10 cellular contexts compared by ENCODE assay signal in genomic region chr2:58042486-58042970, GRCh38. TPM values are rescaled to one million over a fixed set of nuclear protein-coding genes. Genes with fewer than 3 reads are reported as not detected.
A peak's percentile ranks its signal among the peaks of the same experiment; 100 is the strongest.
DNase-seq lines count a peak whose midpoint lies in the region; ATAC-seq and TF ChIP-seq lines count a peak whose summit lies in the region.
"Had no signal": no experiment of that assay in that cellular context is flagged by ENCODE, and none has a peak within 500 bp of the region (broad histone marks: within the 10 kb centered on the region; RNA-seq: fewer than 3 reads in every experiment).

No MANE protein-coding gene starts in this region.

- H3K4me3 ChIP-seq in SK-N-MC = peak overlapping the region; percentile 32; the same call in 1 of the 2 replicates
- H3K4me3 ChIP-seq: lung, thoracic aorta had no signal

- H3K27ac Mint-ChIP-seq in glutamatergic neuron (ENCODE audit: unreplicated experiment) = no peak overlapping the region

- H3K27me3 Mint-ChIP-seq in glutamatergic neuron (ENCODE audit: unreplicated experiment) = peaks cover 2% of the 10 kb centered on the region

- no peak overlapping the region for H3K9ac ChIP-seq in SK-N-MC (ENCODE audit: insufficient read length)

- H3K36me3 Mint-ChIP-seq in glutamatergic neuron (ENCODE audit: unreplicated experiment) = no peaks in the 10 kb centered on the region

- TF ChIP-seq CTCF in glutamatergic neuron (IDR thresholded peaks at IDR 0.05; ENCODE audit: partially characterized antibody, unreplicated experiment) = no peak

- 0 out of 2 replicates have a peak overlapping the region, but pooled peaks have one; percentile 29 for H3K27ac ChIP-seq in SK-N-MC
- H3K27ac ChIP-seq: thoracic aorta had no signal

- H3K9me3 Mint-ChIP-seq in glutamatergic neuron (ENCODE audit: unreplicated experiment) = no peaks in the 10 kb centered on the region

- no peaks in the 10 kb centered on the region for H3K9me3 ChIP-seq in SK-N-MC (ENCODE audit: low read depth, low read length)
- H3K9me3 ChIP-seq: thoracic aorta had no signal

- H3K36me3 ChIP-seq in SK-N-MC (ENCODE audit: insufficient read depth, low read length) = no peaks in the 10 kb centered on the region
- H3K36me3 ChIP-seq: thoracic aorta had no signal

- in situ Hi-C loops in G401 (cut with HindIII; ENCODE audit: low sequenced_read_pairs) = no loop called here

- DNase-seq in DMS153 (lab: John Stamatoyannopoulos, UW) (peak; percentile 60), HuH-7.5 (ENCODE audit: low spot score) (peak; percentile 4), SK-N-MC (ENCODE audit: low read depth, low spot score) (peak; percentile 14), glomerular endothelial cell (ENCODE audit: extremely low read depth, low read depth, low spot score) (peak; percentile 93), glutamatergic neuron (no peak), G401 (ENCODE audit: low spot score) (no peak)

- no peaks in the 10 kb centered on the region for H3K4me1 Mint-ChIP-seq in glutamatergic neuron (ENCODE audit: low read depth, unreplicated experiment)

- H3K4me3 Mint-ChIP-seq in glutamatergic neuron (ENCODE audit: unreplicated experiment) = no peak overlapping the region

- no peak for ATAC-seq in HG03045 (IDR thresholded peaks at IDR 0.05; ENCODE audit: unreplicated experiment)
- no peak for ATAC-seq in GM21381 (IDR thresholded peaks at IDR 0.05; ENCODE audit: unreplicated experiment)

RNA-seq across cellular contexts. Expression of gene VRK2, which starts 4.1 kb away (rescaled TPM):
- 24.6 and 25.8 TPM in 2 replicates for total RNA-seq in glomerular endothelial cell
- total RNA-seq in glutamatergic neuron (ENCODE audit: unreplicated experiment) = 7.2 TPM
- total RNA-seq in G401 (2014; rRNA removed; shearing (Covaris generic)) = 16.9 and 20.6 TPM in 2 replicates

Comparison
In these comparisons a context has a peak if more than half of its experiments do, and no peak if none do; other contexts are left out.
1. DNase-seq: peak in DMS153 (single experiment), HuH-7.5 (single experiment), SK-N-MC (single experiment) and glomerular endothelial cell (single experiment); none in glutamatergic neuron (single experiment) and G401 (single experiment).